ENCODE assay signal across 29 cellular contexts in genomic region chr2:240876475-240877251, GRCh38. TPM values are rescaled to one million over a fixed set of nuclear protein-coding genes. Genes with fewer than 3 reads are reported as not detected.
DNase-seq lines count a peak whose midpoint lies in the region; ATAC-seq and TF ChIP-seq lines count a peak whose summit lies in the region.
"Had no signal": no experiment of that assay in that cellular context is flagged by ENCODE, and none has a peak within 500 bp of the region (broad histone marks: within the 10 kb centered on the region; RNA-seq: fewer than 3 reads in every experiment).

No MANE protein-coding gene starts in this region.

- H3K9me3 Mint-ChIP-seq in H9 (no peaks in the 10 kb centered on the region), WTC11 (no peaks in the 10 kb centered on the region), neural progenitor cell (no peaks in the 10 kb centered on the region)
- no peaks in the 10 kb centered on the region for H3K9me3 Mint-ChIP-seq in activated naive CD4-positive, alpha-beta T cell treated with anti-CD3 and anti-CD28 coated beads, Interleukin-2, amount 10 ng/mL, durations not matched to agents 7 days and 5 days
- H3K9me3 Mint-ChIP-seq: activated naive CD4-positive, alpha-beta T cell treated with anti-CD3 and anti-CD28 coated beads, Interleukin-2, amount 50 U/mL, for 24 hours; activated T-cell treated with anti-CD3 and anti-CD28 coated beads, Interleukin-2, amount 50 U/mL, for 72 hours; CD4-positive, alpha-beta memory T cell; dendritic cell treated with granulocyte-macrophage colony-stimulating factor and Interleukin-4, amounts not matched to agents 40 ng/mL and 50 ng/mL, for 4 days; stimulated activated naive CD8-positive, alpha-beta T cell treated with anti-CD3 and anti-CD28 coated beads, Interleukin-15, Interleukin-2, amounts not matched to agents 100 ng/mL and 50 ng/mL, for 24 hours; type B pancreatic cell had no signal

- H3K27ac Mint-ChIP-seq in H9 (no peak overlapping the region), WTC11 (no peak overlapping the region), neural progenitor cell (no peak overlapping the region)
- no peak overlapping the region for H3K27ac Mint-ChIP-seq in activated naive CD4-positive, alpha-beta T cell treated with anti-CD3 and anti-CD28 coated beads, Interleukin-2, amount 10 ng/mL, durations not matched to agents 7 days and 5 days
- H3K27ac Mint-ChIP-seq: activated CD8-positive, alpha-beta memory T cell treated with anti-CD3 and anti-CD28 coated beads, Interleukin-2, amount 10 ng/mL, durations not matched to agents 7 days and 5 days; activated naive CD4-positive, alpha-beta T cell treated with anti-CD3 and anti-CD28 coated beads, Interleukin-2, amount 50 U/mL, for 24 hours; activated T-cell treated with anti-CD3 and anti-CD28 coated beads, Interleukin-2, amount 50 U/mL, for 72 hours; CD4-positive, alpha-beta memory T cell; dendritic cell treated with granulocyte-macrophage colony-stimulating factor and Interleukin-4, amounts not matched to agents 40 ng/mL and 50 ng/mL, for 4 days; stimulated activated naive CD8-positive, alpha-beta T cell treated with anti-CD3 and anti-CD28 coated beads, Interleukin-15, Interleukin-2, amounts not matched to agents 100 ng/mL and 50 ng/mL, for 24 hours; type B pancreatic cell had no signal

- no peak overlapping the region for H3K27ac ChIP-seq in H9 (ENCODE audit: insufficient read length, low read depth, low read length)
- peak overlapping the region; percentile 21 to 59 for H3K27ac ChIP-seq in liver (ENCODE audit: low read depth in 1 of 2, low read length in 2 of 2)
- H3K27ac ChIP-seq in neural progenitor cell = no peak overlapping the region
- H3K27ac ChIP-seq: ascending aorta, gastroesophageal sphincter, right atrium auricular region, WERI-Rb-1 had no signal

- TF ChIP-seq CTCF in H9 (conservative IDR thresholded peaks at IDR 0.05) (no peak), WTC11 (IDR thresholded peaks at IDR 0.05) (no peak), liver (IDR thresholded peaks at IDR 0.05; ENCODE audit: low read depth, low read length, missing input control) (no peak), neural progenitor cell (IDR thresholded peaks at IDR 0.05) (no peak)

- H3K9me3 ChIP-seq in H9 (ENCODE audit: control insufficient read depth, low read depth, low read length) (no peaks in the 10 kb centered on the region), liver (ENCODE audit: control insufficient read depth in 4 of 4, low read length in 3 of 4) (no peaks in the 10 kb centered on the region), neural progenitor cell (ENCODE audit: low read depth) (no peaks in the 10 kb centered on the region)
- H3K9me3 ChIP-seq: ascending aorta, gastroesophageal sphincter, right atrium auricular region had no signal

- H3K36me3 Mint-ChIP-seq in H9 (ENCODE audit: insufficient read depth in 1 of 3, low read depth in 3 of 3) (no peaks in the 10 kb centered on the region; a peak in 1 of 7 replicates), WTC11 (no peaks in the 10 kb centered on the region), neural progenitor cell (no peaks in the 10 kb centered on the region)
- no peaks in the 10 kb centered on the region for H3K36me3 Mint-ChIP-seq in activated naive CD4-positive, alpha-beta T cell treated with anti-CD3 and anti-CD28 coated beads, Interleukin-2, amount 10 ng/mL, durations not matched to agents 7 days and 5 days
- H3K36me3 Mint-ChIP-seq: activated CD8-positive, alpha-beta memory T cell treated with anti-CD3 and anti-CD28 coated beads, Interleukin-2, amount 10 ng/mL, durations not matched to agents 7 days and 5 days; activated naive CD4-positive, alpha-beta T cell treated with anti-CD3 and anti-CD28 coated beads, Interleukin-2, amount 50 U/mL, for 24 hours; CD4-positive, alpha-beta memory T cell; type B pancreatic cell had no signal

- H3K4me1 Mint-ChIP-seq in H9 (peaks cover 0 to 3% of the 10 kb centered on the region in 2 experiments; a peak in 1 of 4 replicates), WTC11 (no peaks in the 10 kb centered on the region), neural progenitor cell (peaks cover 2% of the 10 kb centered on the region)
- no peaks in the 10 kb centered on the region for H3K4me1 Mint-ChIP-seq in activated naive CD4-positive, alpha-beta T cell treated with anti-CD3 and anti-CD28 coated beads, Interleukin-2, amount 10 ng/mL, durations not matched to agents 7 days and 5 days
- H3K4me1 Mint-ChIP-seq: activated CD8-positive, alpha-beta memory T cell treated with anti-CD3 and anti-CD28 coated beads, Interleukin-2, amount 10 ng/mL, durations not matched to agents 7 days and 5 days; activated naive CD4-positive, alpha-beta T cell treated with anti-CD3 and anti-CD28 coated beads, Interleukin-2, amount 50 U/mL, for 24 hours; CD4-positive, alpha-beta memory T cell had no signal

- no peaks in the 10 kb centered on the region for H3K79me1 ChIP-seq in H9 (ENCODE audit: insufficient read depth, low read depth, low read length, poor library complexity, severe bottlenecking)

- no peaks in the 10 kb centered on the region for H3F3A ChIP-seq in neural progenitor cell (ENCODE audit: low read depth)

- H2BK120ac ChIP-seq in H9 (ENCODE audit: low read depth, low read length, poor library complexity, severe bottlenecking) = no peak overlapping the region

- H3K23ac ChIP-seq in H9 (ENCODE audit: insufficient read length, low read depth, low read length) = no peak overlapping the region

- H2BK5ac ChIP-seq in H9 (ENCODE audit: insufficient read length, low read length) = no peak overlapping the region

- H3K79me2 ChIP-seq in H9 (ENCODE audit: insufficient read depth, low read length) = no peaks in the 10 kb centered on the region
- no peaks in the 10 kb centered on the region for H3K79me2 ChIP-seq in neural progenitor cell (ENCODE audit: low read depth)

- no peaks in the 10 kb centered on the region for H3K23me2 ChIP-seq in H9 (ENCODE audit: insufficient read length, low read depth, low read length, poor library complexity, severe bottlenecking)

- H3K9ac ChIP-seq in H9 (ENCODE audit: extremely low read depth, insufficient read length, low read length) (no peak overlapping the region), liver (ENCODE audit: low read depth in 1 of 2, low read length in 2 of 2) (no peak overlapping the region), neural progenitor cell (no peak overlapping the region)

- no peak overlapping the region for H3K4me3 ChIP-seq in liver (ENCODE audit: low read depth in 1 of 3, low read length in 3 of 3)
- H3K4me3 ChIP-seq in neural progenitor cell = no peak overlapping the region
- H3K4me3 ChIP-seq: ascending aorta, gastroesophageal sphincter, right atrium auricular region had no signal

- CTCF ChIA-PET in WTC11 (lab: Charles Lee) = interaction anchor here (1.2 kb wide), 1 partner anchor 36 kb away, joined by 5 read pairs; no protein-coding TSS in a partner anchor
- CTCF ChIA-PET in activated naive CD4-positive, alpha-beta T cell treated with anti-CD3 and anti-CD28 coated beads, Interleukin-2, amount 10 ng/mL, durations not matched to agents 7 days and 5 days (lab: Charles Lee) = no interaction called here

- no peak overlapping the region for H3K56ac ChIP-seq in H9 (ENCODE audit: insufficient read length, low read depth, low read length)

- peak; percentile 49 to 64 for TF ChIP-seq RAD21 in liver (IDR thresholded peaks at IDR 0.05)

- H3K4me1 ChIP-seq in H9 (ENCODE audit: insufficient read depth, low read length) (no peaks in the 10 kb centered on the region), liver (ENCODE audit: control insufficient read depth in 4 of 4, insufficient read depth in 4 of 4, low read length in 3 of 4) (peaks cover 24 to 80% (median 66%) of the 10 kb centered on the region in 4 donors), neural progenitor cell (no peaks in the 10 kb centered on the region)
- H3K4me1 ChIP-seq: ascending aorta, gastroesophageal sphincter, right atrium auricular region had no signal

- H3K4ac ChIP-seq in H9 (ENCODE audit: low read depth, low read length) = no peak overlapping the region

- no peak for ATAC-seq in WTC11
- ATAC-seq: activated CD8-positive, alpha-beta memory T cell treated with anti-CD3 and anti-CD28 coated beads, Interleukin-2, amount 10 ng/mL, durations not matched to agents 7 days and 5 days; activated T-cell treated with anti-CD3 and anti-CD28 coated beads, Interleukin-2, amount 50 U/mL, for 72 hours; gastroesophageal sphincter had no signal

- H2BK15ac ChIP-seq in H9 (ENCODE audit: low read depth, low read length) = no peak overlapping the region

- H3K18ac ChIP-seq in H9 (ENCODE audit: insufficient read length, low read depth, low read length) = no peak overlapping the region

- H3K36me3 ChIP-seq in liver (ENCODE audit: control insufficient read depth in 4 of 4, insufficient read depth in 3 of 4, low read depth in 1 of 4, low read length in 3 of 4) (peaks cover 2 to 22% (median 4%) of the 10 kb centered on the region in 4 donors), neural progenitor cell (no peaks in the 10 kb centered on the region)
- H3K36me3 ChIP-seq: ascending aorta, gastroesophageal sphincter, right atrium auricular region, WERI-Rb-1 had no signal

- no peak overlapping the region for H4K5ac ChIP-seq in H9 (ENCODE audit: insufficient read length, low read depth, low read length)

- POLR2A ChIA-PET in WTC11 (lab: Charles Lee) = no interaction called here

- no peak overlapping the region for H2BK20ac ChIP-seq in H9 (ENCODE audit: low read depth, low read length, poor library complexity, severe bottlenecking)

- no peak overlapping the region for H2BK12ac ChIP-seq in H9 (ENCODE audit: insufficient read length, low read depth, low read length)

- no peak overlapping the region for H2AK5ac ChIP-seq in H9 (ENCODE audit: insufficient read length, low read length)

- whole genome bisulfite sequencing in H9 (ENCODE audit: extremely low coverage, insufficient read length, low lambda C conversion rate) = no CpG with 5 or more reads among the region's 18 CpGs
- WGBS in liver = 34% methylated on average over 18 of the region's 18 CpGs

- no peaks in the 10 kb centered on the region for H3K27me3 ChIP-seq in H9 (ENCODE audit: insufficient read depth, low read length)
- H3K27me3 ChIP-seq in liver (ENCODE audit: control insufficient read depth in 4 of 4, insufficient read depth in 4 of 4, low read length in 3 of 4) = no peaks in the 10 kb centered on the region
- no peaks in the 10 kb centered on the region for H3K27me3 ChIP-seq in neural progenitor cell
- H3K27me3 ChIP-seq: ascending aorta, right atrium auricular region had no signal

- H3K14ac ChIP-seq in H9 (ENCODE audit: insufficient read depth, low read length) = peak overlapping the region; percentile 22

- H3T11ph ChIP-seq in H9 (ENCODE audit: low read length) = no peak overlapping the region

- H2AFZ ChIP-seq in H9 (ENCODE audit: low read length) (no peak overlapping the region), neural progenitor cell (replicated peaks) (no peak overlapping the region)

- H4K8ac ChIP-seq in H9 (replicated peaks; ENCODE audit: insufficient read length, low read depth, low read length) = no peak overlapping the region

- no peak overlapping the region for H4K91ac ChIP-seq in H9 (ENCODE audit: insufficient read length, low read depth, low read length)

- intact Hi-C loops in posterior vena cava (cut with DNase I) = no loop called here

- no peak for DNase-seq in H9
- DNase-seq in WTC11 (ENCODE audit: low spot score) = no peak
- peak; percentile 73 for DNase-seq in posterior vena cava (ENCODE audit: low spot score)
- DNase-seq in stimulated activated naive CD4-positive, alpha-beta T cell (lab: John Stamatoyannopoulos, UW) = no peak
- DNase-seq in activated naive CD4-positive, alpha-beta T cell treated with anti-CD3 and anti-CD28 coated beads, Interleukin-2, amount 10 ng/mL, durations not matched to agents 7 days and 5 days = no peak
- no peak for DNase-seq in neural progenitor cell (ENCODE audit: low spot score)
- DNase-seq: activated CD4-positive, alpha-beta T cell treated with anti-CD3 and anti-CD28 coated beads, Interleukin-2, amount 50 U/mL, for 1 hour; activated CD8-positive, alpha-beta memory T cell treated with anti-CD3 and anti-CD28 coated beads, Interleukin-2, amount 10 ng/mL, durations not matched to agents 7 days and 5 days; activated T-cell treated with anti-CD3 and anti-CD28 coated beads, Interleukin-2, amount 50 U/mL, for 72 hours; caudate nucleus; islet precursor cell; MV-4-11; NCI-H187; occipital lobe; stimulated activated CD4-positive, alpha-beta T cell treated with anti-CD3 and anti-CD28 coated beads, Interleukin-4, amount 100 ng/mL, for 4 hours; WERI-Rb-1 had no signal

- no peaks in the 10 kb centered on the region for H4K20me1 ChIP-seq in H9 (ENCODE audit: control insufficient read depth, insufficient read depth, insufficient read length)
- H4K20me1 ChIP-seq in neural progenitor cell (ENCODE audit: low read depth) = no peaks in the 10 kb centered on the region

- H3K27me3 Mint-ChIP-seq in H9 (ENCODE audit: low read depth) = no peaks in the 10 kb centered on the region
- no peaks in the 10 kb centered on the region for H3K27me3 Mint-ChIP-seq in WTC11 (ENCODE audit: low read depth)
- H3K27me3 Mint-ChIP-seq in activated naive CD4-positive, alpha-beta T cell treated with anti-CD3 and anti-CD28 coated beads, Interleukin-2, amount 10 ng/mL, durations not matched to agents 7 days and 5 days = no peaks in the 10 kb centered on the region
- H3K27me3 Mint-ChIP-seq in neural progenitor cell (ENCODE audit: insufficient read depth, low read depth) = peaks cover 8% of the 10 kb centered on the region
- H3K27me3 Mint-ChIP-seq: activated CD8-positive, alpha-beta memory T cell treated with anti-CD3 and anti-CD28 coated beads, Interleukin-2, amount 10 ng/mL, durations not matched to agents 7 days and 5 days; dendritic cell treated with granulocyte-macrophage colony-stimulating factor and Interleukin-4, amounts not matched to agents 40 ng/mL and 50 ng/mL, for 4 days; stimulated activated naive CD8-positive, alpha-beta T cell treated with anti-CD3 and anti-CD28 coated beads, Interleukin-15, Interleukin-2, amounts not matched to agents 100 ng/mL and 50 ng/mL, for 24 hours; type B pancreatic cell had no signal

- H3K4me3 Mint-ChIP-seq in H9 (no peak overlapping the region), WTC11 (no peak overlapping the region), neural progenitor cell (no peak overlapping the region)
- H3K4me3 Mint-ChIP-seq in activated naive CD4-positive, alpha-beta T cell treated with anti-CD3 and anti-CD28 coated beads, Interleukin-2, amount 10 ng/mL, durations not matched to agents 7 days and 5 days = no peak overlapping the region
- H3K4me3 Mint-ChIP-seq: activated CD8-positive, alpha-beta memory T cell treated with anti-CD3 and anti-CD28 coated beads, Interleukin-2, amount 10 ng/mL, durations not matched to agents 7 days and 5 days; activated naive CD4-positive, alpha-beta T cell treated with anti-CD3 and anti-CD28 coated beads, Interleukin-2, amount 50 U/mL, for 24 hours; activated T-cell treated with anti-CD3 and anti-CD28 coated beads, Interleukin-2, amount 50 U/mL, for 72 hours; CD4-positive, alpha-beta memory T cell; dendritic cell treated with granulocyte-macrophage colony-stimulating factor and Interleukin-4, amounts not matched to agents 40 ng/mL and 50 ng/mL, for 4 days; stimulated activated naive CD8-positive, alpha-beta T cell treated with anti-CD3 and anti-CD28 coated beads, Interleukin-15, Interleukin-2, amounts not matched to agents 100 ng/mL and 50 ng/mL, for 24 hours; type B pancreatic cell had no signal

- H3K4me2 ChIP-seq in H9 (ENCODE audit: insufficient read depth, insufficient read length, low read length) (no peak overlapping the region), neural progenitor cell (no peak overlapping the region)

RNA-seq across cellular contexts. Expression of gene AGXT, which starts 8.0 kb away (rescaled TPM):
- total RNA-seq in H9 (2021) = not detected in 2 replicates
- total RNA-seq in WTC11 (2021) = 0.16 to 0.37 TPM (median 0.24 TPM) in 3 replicates
- 1,000 to 10,000 TPM in 1 of 2 donors, 100 to 1,000 TPM in 1; 254 to 1,548 TPM for total RNA-seq in liver
- polyA plus RNA-seq in liver = 1,000 to 10,000 TPM; 1,307 to 1,572 TPM
- not detected for total RNA-seq in posterior vena cava
- not detected in 2 replicates for total RNA-seq in neural progenitor cell (ENCODE audit: low replicate concordance)
- total RNA-seq: activated CD8-positive, alpha-beta memory T cell treated with anti-CD3 and anti-CD28 coated beads, Interleukin-2, amount 10 ng/mL, durations not matched to agents 7 days and 5 days; activated T-cell treated with anti-CD3 and anti-CD28 coated beads, Interleukin-2, amount 50 U/mL, for 72 hours; ascending aorta; CD4-positive, alpha-beta memory T cell; G401; gastroesophageal sphincter; HT1080; myocyte; occipital lobe; right atrium auricular region; T-helper 2 cell treated with Interferon-gamma antibody and Interleukin-4, amounts not matched to agents 100 ng/mL and 5 ng/mL, for 36 hours had no signal
- polyA plus RNA-seq: CD4-positive, alpha-beta memory T cell had no signal

RNA-seq across cellular contexts. Expression of gene MAB21L4, which starts 19.3 kb away (rescaled TPM):
- total RNA-seq in H9 (2021) = 0.15 and 0.37 TPM in 2 replicates
- not detected in 3 replicates for total RNA-seq in WTC11 (2021)
- total RNA-seq in liver = under 1 TPM; 0.59 to 0.65 TPM
- 1 to 10 TPM; 1.6 to 8.8 TPM for polyA plus RNA-seq in liver
- total RNA-seq in posterior vena cava = not detected
- total RNA-seq in neural progenitor cell (ENCODE audit: low replicate concordance) = not detected in 2 replicates
- total RNA-seq: activated CD8-positive, alpha-beta memory T cell treated with anti-CD3 and anti-CD28 coated beads, Interleukin-2, amount 10 ng/mL, durations not matched to agents 7 days and 5 days; activated T-cell treated with anti-CD3 and anti-CD28 coated beads, Interleukin-2, amount 50 U/mL, for 72 hours; ascending aorta; CD4-positive, alpha-beta memory T cell; G401; HT1080; myocyte; occipital lobe; T-helper 2 cell treated with Interferon-gamma antibody and Interleukin-4, amounts not matched to agents 100 ng/mL and 5 ng/mL, for 36 hours had no signal
- polyA plus RNA-seq: CD4-positive, alpha-beta memory T cell had no signal

RNA-seq across cellular contexts. Expression of gene CROCC2, which starts 29.5 kb away (rescaled TPM):
- total RNA-seq in H9 (2021) (not detected in 2 replicates), WTC11 (2021) (not detected in 3 replicates), liver (under 1 TPM; under 0.01 to 0.08 TPM), posterior vena cava (under 1 TPM in 1 of 2 donors, not detected in 1; 0.09 TPM), neural progenitor cell (ENCODE audit: low replicate concordance) (not detected in 2 replicates)
- under 1 TPM; 0.01 to 0.13 TPM for polyA plus RNA-seq in liver
- total RNA-seq: activated CD8-positive, alpha-beta memory T cell treated with anti-CD3 and anti-CD28 coated beads, Interleukin-2, amount 10 ng/mL, durations not matched to agents 7 days and 5 days; activated T-cell treated with anti-CD3 and anti-CD28 coated beads, Interleukin-2, amount 50 U/mL, for 72 hours; CD4-positive, alpha-beta memory T cell; G401; gastroesophageal sphincter; HT1080; myocyte; right atrium auricular region; T-helper 2 cell treated with Interferon-gamma antibody and Interleukin-4, amounts not matched to agents 100 ng/mL and 5 ng/mL, for 36 hours had no signal
- polyA plus RNA-seq: CD4-positive, alpha-beta memory T cell had no signal

RNA-seq across cellular contexts. Expression of gene KIF1A, which starts 56.6 kb away (rescaled TPM):
- total RNA-seq in H9 (2021) = 188 and 204 TPM in 2 replicates
- 218 to 279 TPM (median 222 TPM) in 3 replicates for total RNA-seq in WTC11 (2021)
- total RNA-seq in liver = under 1 TPM; 0.08 to 0.14 TPM
- under 1 TPM; 0.03 to 0.21 TPM for polyA plus RNA-seq in liver
- total RNA-seq in posterior vena cava = under 1 TPM; 0.37 to 0.57 TPM
- total RNA-seq in neural progenitor cell (ENCODE audit: low replicate concordance) = 29.9 and 41.1 TPM in 2 replicates
- total RNA-seq: CD4-positive, alpha-beta memory T cell had no signal
- polyA plus RNA-seq: CD4-positive, alpha-beta memory T cell had no signal

Comparison
In these comparisons a context has a peak if more than half of its experiments do, and no peak if none do; other contexts are left out.
1. H3K27ac ChIP-seq: peak in liver (2 of 2); none in H9 (single experiment) and neural progenitor cell (single experiment).
2. RNA of gene AGXT, which starts 8.0 kb away (total RNA-seq): 254 to 1,548 TPM in liver; 0.16 to 0.37 TPM in WTC11, not detected in posterior vena cava, not detected in H9 and not detected in neural progenitor cell; every median in the first group is over 100 times any median in the second.